1 cellular context compared by ENCODE assay signal in the genomic region with DNA sequence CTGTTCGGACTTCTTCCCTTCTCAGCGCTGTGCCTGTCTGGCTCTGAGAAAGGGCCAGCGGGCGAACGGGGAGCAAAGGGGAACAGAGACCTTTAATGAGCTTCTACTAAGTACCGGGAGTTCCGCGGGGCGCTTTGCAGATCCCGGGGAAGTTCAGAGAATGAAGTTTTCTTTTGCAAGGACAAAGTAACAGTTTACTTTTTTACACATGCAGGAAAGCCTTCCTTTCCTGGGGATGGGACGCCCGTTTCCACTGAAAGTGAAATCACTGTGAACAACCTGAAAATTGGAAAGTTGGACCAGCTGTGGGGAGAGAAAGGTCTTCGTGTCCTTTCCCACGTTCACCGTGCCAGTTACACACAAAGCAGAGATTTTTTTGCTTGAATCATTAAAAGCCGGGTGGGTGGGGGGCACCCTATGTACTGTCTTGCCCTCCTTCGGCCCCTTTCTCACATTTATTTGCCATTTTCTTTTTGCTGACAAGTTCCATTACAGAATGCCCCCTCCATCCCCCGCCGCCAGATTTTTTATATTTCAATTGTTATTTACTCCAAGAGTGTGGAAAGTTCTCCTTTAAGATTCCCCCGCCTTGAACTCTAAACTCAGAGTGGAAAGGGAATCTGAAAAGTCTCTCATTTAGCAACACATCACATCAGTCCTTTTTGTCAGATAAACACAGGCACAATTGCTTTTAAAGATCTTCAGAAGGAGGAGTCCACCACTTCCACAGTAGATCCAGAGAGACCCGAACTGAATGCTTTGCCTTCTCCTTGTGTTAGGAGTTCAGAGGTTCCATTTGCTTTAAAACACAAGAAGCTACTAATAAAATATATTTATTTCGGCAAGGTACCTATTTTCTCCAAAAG.
TF ChIP-seq lines count a peak whose summit lies in the region.

No MANE protein-coding gene starts in this region.

TF ChIP-seq in HCT116, 20 proteins besides CTCF, POLR2A, EP300 and RAD21 (continued from another document):
- TF ChIP-seq, protein P1, sequence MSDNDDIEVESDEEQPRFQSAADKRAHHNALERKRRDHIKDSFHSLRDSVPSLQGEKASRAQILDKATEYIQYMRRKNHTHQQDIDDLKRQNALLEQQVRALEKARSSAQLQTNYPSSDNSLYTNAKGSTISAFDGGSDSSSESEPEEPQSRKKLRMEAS (IDR thresholded peaks at IDR 0.05) = no peak
- TF ChIP-seq EZH2phosphoT487 (IDR thresholded peaks at IDR 0.05; ENCODE audit: borderline replicate concordance) (no peak), SP1 (IDR thresholded peaks at IDR 0.05; ENCODE audit: low read depth) (no peak), CEBPB (IDR thresholded peaks at IDR 0.05; ENCODE audit: low read depth) (no peak), POLR2AphosphoS5 (IDR thresholded peaks at IDR 0.05; ENCODE audit: low read depth, low read length) (no peak), ZNF274 (IDR thresholded peaks at IDR 0.05; ENCODE audit: low read depth, low read length) (no peak)
- TF ChIP-seq, protein P2, sequence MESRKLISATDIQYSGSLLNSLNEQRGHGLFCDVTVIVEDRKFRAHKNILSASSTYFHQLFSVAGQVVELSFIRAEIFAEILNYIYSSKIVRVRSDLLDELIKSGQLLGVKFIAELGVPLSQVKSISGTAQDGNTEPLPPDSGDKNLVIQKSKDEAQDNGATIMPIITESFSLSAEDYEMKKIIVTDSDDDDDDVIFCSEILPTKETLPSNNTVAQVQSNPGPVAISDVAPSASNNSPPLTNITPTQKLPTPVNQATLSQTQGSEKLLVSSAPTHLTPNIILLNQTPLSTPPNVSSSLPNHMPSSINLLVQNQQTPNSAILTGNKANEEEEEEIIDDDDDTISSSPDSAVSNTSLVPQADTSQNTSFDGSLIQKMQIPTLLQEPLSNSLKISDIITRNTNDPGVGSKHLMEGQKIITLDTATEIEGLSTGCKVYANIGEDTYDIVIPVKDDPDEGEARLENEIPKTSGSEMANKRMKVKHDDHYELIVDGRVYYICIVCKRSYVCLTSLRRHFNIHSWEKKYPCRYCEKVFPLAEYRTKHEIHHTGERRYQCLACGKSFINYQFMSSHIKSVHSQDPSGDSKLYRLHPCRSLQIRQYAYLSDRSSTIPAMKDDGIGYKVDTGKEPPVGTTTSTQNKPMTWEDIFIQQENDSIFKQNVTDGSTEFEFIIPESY (IDR thresholded peaks at IDR 0.05; ENCODE audit: extremely low read depth, insufficient replicate concordance, low read length) = no peak
